ENCODE assay signal across 16 cellular contexts in genomic region chr1:210246447-210246846, GRCh38. TPM values are rescaled to one million over a fixed set of nuclear protein-coding genes. Genes with fewer than 3 reads are reported as not detected.
DNase-seq lines count a peak whose midpoint lies in the region; ATAC-seq, FAIRE-seq and TF ChIP-seq lines count a peak whose summit lies in the region.
"Had no signal": no experiment of that assay in that cellular context is flagged by ENCODE, and none has a peak within 500 bp of the region (broad histone marks: within the 10 kb centered on the region; RNA-seq: fewer than 3 reads in every experiment).

No MANE protein-coding gene starts in this region.

- in situ Hi-C loops in GM12878 (cut with MboI) = no loop called here

- no peak overlapping the region for H3K9ac ChIP-seq in GM12878 (ENCODE audit: control insufficient read depth, insufficient read depth, low read length)

- no peaks in the 10 kb centered on the region for H4K20me1 ChIP-seq in GM12878 (ENCODE audit: control insufficient read depth, insufficient read depth)

- no peaks in the 10 kb centered on the region for H3K4me1 ChIP-seq in GM12878 (ENCODE audit: control insufficient read depth, insufficient read depth, low read length)

- WGBS in GM12878 (ENCODE audit: insufficient coverage, insufficient replicate concordance, low lambda C conversion rate, missing lambda C conversion rate) = 6% methylated on average over 6 of the region's 6 CpGs

- no TSS peak for BruUV-seq in GM12878 (replicated peaks; lab: Mats Ljungman, UMichigan)

- CTCF ChIA-PET in GM12878 (lab: Yijun Ruan, JAX) = interaction anchor here (0.7 kb wide), 1 partner anchor 23 kb away, joined by 3 read pairs; no protein-coding TSS in a partner anchor
- CTCF ChIA-PET in HEK293T (lab: Yijun Ruan, JAX) = interaction anchor here (0.7 kb wide), 1 partner anchor 56 kb away, joined by 11 read pairs; no protein-coding TSS in a partner anchor

- ATAC-seq in GM19035 (IDR thresholded peaks at IDR 0.05; ENCODE audit: unreplicated experiment) = peak; percentile 54
- peak; percentile 59 for ATAC-seq in HG03175 (IDR thresholded peaks at IDR 0.05; ENCODE audit: unreplicated experiment)
- ATAC-seq in GM12878 = peak; percentile 45
- no peak for ATAC-seq in HG03108 (IDR thresholded peaks at IDR 0.05; ENCODE audit: unreplicated experiment)
- no peak for ATAC-seq in GM21825 (IDR thresholded peaks at IDR 0.05; ENCODE audit: unreplicated experiment)
- ATAC-seq: right lobe of liver had no signal

- DNase-seq in COLO668 (lab: John Stamatoyannopoulos, UW; ENCODE audit: unreplicated experiment) = peak; percentile 21
- DNase-seq in GM12878 (ENCODE audit: low read depth, low spot score) = no peak
- no peak for DNase-seq in HEK293T (ENCODE audit: extremely low spot score)
- DNase-seq in OCI-M1 (lab: John Stamatoyannopoulos, UW) = no peak
- DNase-seq: activated gamma-delta T cell, MV-4-11, naive B cell, NCI-H510A treated with DMSO at 0.1 percent for 48 hours, right lobe of liver, SHP77, upper lobe of left lung had no signal

- RAD21 ChIA-PET in GM12878 (lab: Charles Lee; ENCODE audit: unreplicated experiment) = no interaction called here

- H3K4me3 ChIP-seq in GM12878 = no peak overlapping the region
- H3K4me3 ChIP-seq: right lobe of liver, upper lobe of left lung had no signal

- TF ChIP-seq RAD21 in GM12878 (IDR thresholded peaks at IDR 0.05; ENCODE audit: insufficient read depth, low read depth, low read length) = no peak

- SMC1A ChIA-PET in GM12878 (lab: Charles Lee; ENCODE audit: uncharacterized antibody, unreplicated experiment) = interaction anchor here (1.1 kb wide), 1 partner anchor 8 kb away, joined by 3 read pairs; no protein-coding TSS in a partner anchor

- no peaks in the 10 kb centered on the region for H3K9me3 ChIP-seq in GM12878 (replicated peaks; ENCODE audit: control insufficient read depth, insufficient read depth, low read length)
- H3K9me3 ChIP-seq: right lobe of liver, upper lobe of left lung had no signal

- no peak for TF ChIP-seq CTCF in GM12878 (IDR thresholded peaks at IDR 0.05 in 2 of 3, conservative IDR thresholded peaks at IDR 0.05 in 1 of 3; ENCODE audit: control insufficient read depth in 2 of 3, extremely low read depth in 1 of 3, insufficient read depth in 1 of 3, low read depth in 3 of 3, low read length in 3 of 3)

- intact Hi-C loops in GM12878 (cut with micrococcal nuclease; ENCODE audit: unreplicated experiment) = no loop called here

- no peaks in the 10 kb centered on the region for H3K36me3 ChIP-seq in GM12878 (ENCODE audit: control insufficient read depth in 2 of 2, insufficient read depth in 2 of 2, low read length in 1 of 2)
- H3K36me3 ChIP-seq: right lobe of liver, upper lobe of left lung had no signal

- H3K27me3 ChIP-seq in GM12878 (replicated peaks in 1 of 2; ENCODE audit: control insufficient read depth in 2 of 2, insufficient read depth in 2 of 2, low read length in 1 of 2) = peaks cover 4 to 7% of the 10 kb centered on the region in 2 experiments

- H3K79me2 ChIP-seq in GM12878 (ENCODE audit: control insufficient read depth, insufficient read depth, low read length) = no peaks in the 10 kb centered on the region

- H3K4me2 ChIP-seq in GM12878 (ENCODE audit: control insufficient read depth, insufficient read depth) = no peak overlapping the region

- TF ChIP-seq POLR2A in GM12878 (IDR thresholded peaks at IDR 0.05; ENCODE audit: low read depth, low read length) = no peak

- H3K27ac ChIP-seq in GM12878 (ENCODE audit: control insufficient read depth, insufficient read depth) = no peak overlapping the region
- H3K27ac ChIP-seq: right lobe of liver, upper lobe of left lung had no signal

- POLR2A ChIA-PET in GM12878 (lab: Charles Lee) = no interaction called here
- POLR2A ChIA-PET in HEK293T (lab: Yijun Ruan, JAX) = interaction anchor here (0.8 kb wide), 1 partner anchor 46 kb away, joined by 4 read pairs; no protein-coding TSS in a partner anchor

- no peak for FAIRE-seq in GM12878 (lab: Jason Lieb, UNC)
- FAIRE-seq: keratinocyte had no signal

- no peak for TF ChIP-seq EP300 in GM12878 (IDR thresholded peaks at IDR 0.05; ENCODE audit: borderline replicate concordance in 1 of 2, control insufficient read depth in 1 of 2, low read depth in 2 of 2, low read length in 2 of 2)

- no peak overlapping the region for H2AFZ ChIP-seq in GM12878 (ENCODE audit: control insufficient read depth, low read depth, low read length)

TF ChIP-seq in GM12878, 131 proteins besides CTCF, POLR2A, EP300 and RAD21 (continues in another document):
- TF ChIP-seq TAF1 (IDR thresholded peaks at IDR 0.05; ENCODE audit: borderline replicate concordance, low read depth, low read length) (no peak), BCL3 (IDR thresholded peaks at IDR 0.05; ENCODE audit: borderline replicate concordance, insufficient read depth, low read depth, low read length, poor library complexity, severe bottlenecking) (no peak), ESRRA (IDR thresholded peaks at IDR 0.05; ENCODE audit: low read length) (no peak), KAT2A (conservative IDR thresholded peaks at IDR 0.05; ENCODE audit: control insufficient read depth, low read depth, low read length) (no peak), RCOR1 (conservative IDR thresholded peaks at IDR 0.05; ENCODE audit: low read depth, low read length) (no peak), ASH2L (IDR thresholded peaks at IDR 0.05; ENCODE audit: borderline replicate concordance, low read depth) (no peak), TARDBP (IDR thresholded peaks at IDR 0.05; ENCODE audit: borderline replicate concordance) (no peak)

TF ChIP-seq in HEK293T, 16 proteins besides CTCF, POLR2A, EP300 and RAD21:
- TF ChIP-seq LEF1 (IDR thresholded peaks at IDR 0.05; ENCODE audit: borderline replicate concordance) (no peak), FOXM1 (IDR thresholded peaks at IDR 0.05; ENCODE audit: borderline replicate concordance) (no peak), FOXK2 (IDR thresholded peaks at IDR 0.05) (no peak), CTBP1 (IDR thresholded peaks at IDR 0.05; ENCODE audit: borderline replicate concordance) (no peak), L3MBTL2 (conservative IDR thresholded peaks at IDR 0.05) (no peak), NFRKB (IDR thresholded peaks at IDR 0.05) (no peak), ARNT (IDR thresholded peaks at IDR 0.05) (no peak), PKNOX1 (IDR thresholded peaks at IDR 0.05) (no peak), SUZ12 (IDR thresholded peaks at IDR 0.05) (no peak), ELF4 (IDR thresholded peaks at IDR 0.05) (no peak), FOXA1 (IDR thresholded peaks at IDR 0.05) (no peak), HDGF (IDR thresholded peaks at IDR 0.05; ENCODE audit: borderline replicate concordance) (no peak), ZNF384 (IDR thresholded peaks at IDR 0.05) (no peak), SP1 (IDR thresholded peaks at IDR 0.05) (no peak), BHLHE40 (IDR thresholded peaks at IDR 0.05; ENCODE audit: borderline replicate concordance) (no peak), TARDBP (IDR thresholded peaks at IDR 0.05) (no peak)

RNA-seq across cellular contexts. Expression of gene SERTAD4, which starts 13.9 kb away (rescaled TPM):
- total RNA-seq in GM12878 (2013; cell fraction: nucleolus; rRNA removed) = not detected in 2 replicates
- total RNA-seq in GM12878 (2014; rRNA removed) = not detected in 2 replicates
- not detected in 2 replicates for total RNA-seq in GM12878 (2014; rRNA removed; fragmentation: Illumina TruSeq; extraction: Trizol)
- total RNA-seq in GM12878 (2021) = not detected in 2 replicates
- polyA plus RNA-seq in GM12878 (2011; ENCODE audit: low read depth) = not detected
- not detected in 2 replicates for polyA plus RNA-seq in GM12878 (2011; rRNA removed)
- polyA plus RNA-seq in GM12878 (2011; cell fraction: cytosol; rRNA removed) = not detected in 2 replicates
- polyA plus RNA-seq in GM12878 (2011; cell fraction: nucleus; rRNA removed) = not detected in 2 replicates
- not detected in 2 replicates for polyA plus RNA-seq in GM12878 (2012)
- polyA plus RNA-seq in GM12878 (2014; fragmentation: Illumina TruSeq; extraction: Trizol) = not detected in 2 replicates
- polyA plus RNA-seq in GM12878 (2014; fragmentation: Nextera tagmentation; extraction: Ambion mirVana) = not detected
- polyA plus RNA-seq in GM12878 (2014; rRNA removed) = not detected in 2 replicates
- polyA plus RNA-seq in GM12878 (2016; fragmentation: Nextera tagmentation; extraction: Ambion mirVana) = not detected
- not detected in 2 replicates for polyA minus RNA-seq in GM12878 (2011; rRNA and poly(A)+ RNA removed)
- polyA minus RNA-seq in GM12878 (2011; cell fraction: cytosol; rRNA and poly(A)+ RNA removed) = not detected in 2 replicates
- polyA minus RNA-seq in GM12878 (2011; cell fraction: nucleus; rRNA and poly(A)+ RNA removed) = not detected in 2 replicates
- total RNA-seq: right lobe of liver had no signal

Comparison
In these comparisons a context has a peak if more than half of its experiments do, and no peak if none do; other contexts are left out.
1. ATAC-seq: peak in GM19035 (single experiment), HG03175 (single experiment) and GM12878 (single experiment); none in HG03108 (single experiment) and GM21825 (single experiment).